Comparison of ENCODE assay signal across 1 cellular context in the genomic region with DNA sequence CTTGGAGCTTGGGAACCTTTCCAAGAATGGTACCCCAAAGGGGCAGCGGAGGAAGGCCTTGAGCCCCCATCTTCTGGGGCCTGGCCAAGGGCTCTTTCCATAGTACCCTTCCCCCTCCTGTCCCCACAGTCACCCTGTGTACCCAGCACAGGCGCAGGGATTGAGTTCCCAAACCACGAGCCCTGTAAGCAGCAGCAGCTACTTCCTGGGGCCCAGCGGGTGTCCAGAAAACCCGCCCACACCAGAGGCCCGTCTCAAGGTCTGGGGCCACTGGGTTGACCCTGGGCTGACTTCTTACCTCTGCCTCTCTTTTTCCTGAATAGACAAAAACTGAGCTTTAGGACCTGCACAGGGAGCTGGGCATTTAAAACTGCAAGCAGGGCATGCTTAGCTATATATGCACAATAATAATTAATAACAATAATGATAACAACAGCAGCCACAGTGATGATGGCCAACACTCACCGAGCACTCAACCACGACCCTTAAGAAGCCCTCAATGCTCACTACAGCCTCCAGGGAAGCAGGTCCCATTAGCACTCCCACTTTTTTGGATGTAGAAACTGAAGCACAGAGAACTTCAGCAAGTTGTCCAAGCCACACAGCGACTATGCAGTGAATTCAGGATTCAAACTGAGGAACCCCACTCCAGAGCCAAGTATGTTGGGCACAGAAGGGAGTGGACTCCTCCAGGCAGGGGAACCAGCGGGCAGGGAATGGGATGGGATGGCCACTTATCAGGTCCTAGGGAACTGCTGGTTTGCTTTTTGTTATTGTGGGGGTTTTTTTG.
TF ChIP-seq lines count a peak whose summit lies in the region.

No MANE protein-coding gene starts in this region.

TF ChIP-seq in K562, 482 proteins besides CTCF, POLR2A, EP300 and RAD21 (continued from another document and continues in another):
- TF ChIP-seq RB1 (IDR thresholded peaks at IDR 0.05; ENCODE audit: low read depth) (peak; percentile 32; the same call in 1 of the 2 replicates), XRCC5 (IDR thresholded peaks at IDR 0.05; ENCODE audit: low read depth, low read length) (0 out of 2 replicates have a peak, but pooled peaks have one; percentile 55), TAL1 (IDR thresholded peaks at IDR 0.05) (no peak), SMC3 (conservative IDR thresholded peaks at IDR 0.05; ENCODE audit: insufficient read depth, low read depth, low read length) (0 out of 2 replicates have a peak, but pooled peaks have one; percentile 10), EGR1 (conservative IDR thresholded peaks at IDR 0.05) (peak; percentile 85), TCF3 (CRISPR knock-in tag; IDR thresholded peaks at IDR 0.05) (0 out of 2 replicates have a peak, but pooled peaks have one; percentile 6), KAT8 (IDR thresholded peaks at IDR 0.05; ENCODE audit: low read depth) (no peak), SMAD4 (CRISPR knock-in tag; conservative IDR thresholded peaks at IDR 0.05) (peak; percentile 73), ZNF589 (CRISPR knock-in tag; IDR thresholded peaks at IDR 0.05; ENCODE audit: low read depth) (no peak), ZNF717 (CRISPR knock-in tag; IDR thresholded peaks at IDR 0.05) (no peak), MCM5 (IDR thresholded peaks at IDR 0.05; ENCODE audit: low read depth) (no peak), JUND (IDR thresholded peaks at IDR 0.05; ENCODE audit: borderline replicate concordance, low read depth, low read length) (no peak; the same call in 1 of the 2 replicates), JUND (tag; IDR thresholded peaks at IDR 0.05; ENCODE audit: borderline replicate concordance, low read depth, low read length) (peak; percentile 20; the same call in 1 of the 3 replicates), ELF4 (CRISPR knock-in tag; IDR thresholded peaks at IDR 0.05) (no peak), PHB2 (IDR thresholded peaks at IDR 0.05; ENCODE audit: low read depth) (no peak), ZNF507 (tag; conservative IDR thresholded peaks at IDR 0.05) (no peak), PCBP2 (IDR thresholded peaks at IDR 0.05; ENCODE audit: low read depth, low read length, poor library complexity, severe bottlenecking) (no peak), COPS2 (conservative IDR thresholded peaks at IDR 0.05) (no peak), ZBTB7A (IDR thresholded peaks at IDR 0.05; ENCODE audit: borderline replicate concordance, control insufficient read depth, low read depth, low read length) (0 out of 2 replicates have a peak, but pooled peaks have one; percentile 49), ASH1L (IDR thresholded peaks at IDR 0.05; ENCODE audit: borderline replicate concordance, low read depth, partially characterized antibody) (no peak), ZNF224 (CRISPR knock-in tag; IDR thresholded peaks at IDR 0.05) (no peak), NR2C1 (IDR thresholded peaks at IDR 0.05) (no peak), NR2C1 (tag; IDR thresholded peaks at IDR 0.05) (peak; percentile 57), ZNF274 (IDR thresholded peaks at IDR 0.05; ENCODE audit: borderline replicate concordance, low read depth, low read length) (no peak), LEF1 (IDR thresholded peaks at IDR 0.05) (peak; percentile 67), NFYB (IDR thresholded peaks at IDR 0.05; ENCODE audit: extremely low read depth, insufficient read length) (no peak), CHD1 (IDR thresholded peaks at IDR 0.05; ENCODE audit: low read length) (no peak)
- TF ChIP-seq, protein P1, sequence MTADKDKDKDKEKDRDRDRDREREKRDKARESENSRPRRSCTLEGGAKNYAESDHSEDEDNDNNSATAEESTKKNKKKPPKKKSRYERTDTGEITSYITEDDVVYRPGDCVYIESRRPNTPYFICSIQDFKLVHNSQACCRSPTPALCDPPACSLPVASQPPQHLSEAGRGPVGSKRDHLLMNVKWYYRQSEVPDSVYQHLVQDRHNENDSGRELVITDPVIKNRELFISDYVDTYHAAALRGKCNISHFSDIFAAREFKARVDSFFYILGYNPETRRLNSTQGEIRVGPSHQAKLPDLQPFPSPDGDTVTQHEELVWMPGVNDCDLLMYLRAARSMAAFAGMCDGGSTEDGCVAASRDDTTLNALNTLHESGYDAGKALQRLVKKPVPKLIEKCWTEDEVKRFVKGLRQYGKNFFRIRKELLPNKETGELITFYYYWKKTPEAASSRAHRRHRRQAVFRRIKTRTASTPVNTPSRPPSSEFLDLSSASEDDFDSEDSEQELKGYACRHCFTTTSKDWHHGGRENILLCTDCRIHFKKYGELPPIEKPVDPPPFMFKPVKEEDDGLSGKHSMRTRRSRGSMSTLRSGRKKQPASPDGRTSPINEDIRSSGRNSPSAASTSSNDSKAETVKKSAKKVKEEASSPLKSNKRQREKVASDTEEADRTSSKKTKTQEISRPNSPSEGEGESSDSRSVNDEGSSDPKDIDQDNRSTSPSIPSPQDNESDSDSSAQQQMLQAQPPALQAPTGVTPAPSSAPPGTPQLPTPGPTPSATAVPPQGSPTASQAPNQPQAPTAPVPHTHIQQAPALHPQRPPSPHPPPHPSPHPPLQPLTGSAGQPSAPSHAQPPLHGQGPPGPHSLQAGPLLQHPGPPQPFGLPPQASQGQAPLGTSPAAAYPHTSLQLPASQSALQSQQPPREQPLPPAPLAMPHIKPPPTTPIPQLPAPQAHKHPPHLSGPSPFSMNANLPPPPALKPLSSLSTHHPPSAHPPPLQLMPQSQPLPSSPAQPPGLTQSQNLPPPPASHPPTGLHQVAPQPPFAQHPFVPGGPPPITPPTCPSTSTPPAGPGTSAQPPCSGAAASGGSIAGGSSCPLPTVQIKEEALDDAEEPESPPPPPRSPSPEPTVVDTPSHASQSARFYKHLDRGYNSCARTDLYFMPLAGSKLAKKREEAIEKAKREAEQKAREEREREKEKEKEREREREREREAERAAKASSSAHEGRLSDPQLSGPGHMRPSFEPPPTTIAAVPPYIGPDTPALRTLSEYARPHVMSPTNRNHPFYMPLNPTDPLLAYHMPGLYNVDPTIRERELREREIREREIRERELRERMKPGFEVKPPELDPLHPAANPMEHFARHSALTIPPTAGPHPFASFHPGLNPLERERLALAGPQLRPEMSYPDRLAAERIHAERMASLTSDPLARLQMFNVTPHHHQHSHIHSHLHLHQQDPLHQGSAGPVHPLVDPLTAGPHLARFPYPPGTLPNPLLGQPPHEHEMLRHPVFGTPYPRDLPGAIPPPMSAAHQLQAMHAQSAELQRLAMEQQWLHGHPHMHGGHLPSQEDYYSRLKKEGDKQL (CRISPR knock-in tag; IDR thresholded peaks at IDR 0.05; ENCODE audit: borderline replicate concordance): no peak
- TF ChIP-seq, protein P2, sequence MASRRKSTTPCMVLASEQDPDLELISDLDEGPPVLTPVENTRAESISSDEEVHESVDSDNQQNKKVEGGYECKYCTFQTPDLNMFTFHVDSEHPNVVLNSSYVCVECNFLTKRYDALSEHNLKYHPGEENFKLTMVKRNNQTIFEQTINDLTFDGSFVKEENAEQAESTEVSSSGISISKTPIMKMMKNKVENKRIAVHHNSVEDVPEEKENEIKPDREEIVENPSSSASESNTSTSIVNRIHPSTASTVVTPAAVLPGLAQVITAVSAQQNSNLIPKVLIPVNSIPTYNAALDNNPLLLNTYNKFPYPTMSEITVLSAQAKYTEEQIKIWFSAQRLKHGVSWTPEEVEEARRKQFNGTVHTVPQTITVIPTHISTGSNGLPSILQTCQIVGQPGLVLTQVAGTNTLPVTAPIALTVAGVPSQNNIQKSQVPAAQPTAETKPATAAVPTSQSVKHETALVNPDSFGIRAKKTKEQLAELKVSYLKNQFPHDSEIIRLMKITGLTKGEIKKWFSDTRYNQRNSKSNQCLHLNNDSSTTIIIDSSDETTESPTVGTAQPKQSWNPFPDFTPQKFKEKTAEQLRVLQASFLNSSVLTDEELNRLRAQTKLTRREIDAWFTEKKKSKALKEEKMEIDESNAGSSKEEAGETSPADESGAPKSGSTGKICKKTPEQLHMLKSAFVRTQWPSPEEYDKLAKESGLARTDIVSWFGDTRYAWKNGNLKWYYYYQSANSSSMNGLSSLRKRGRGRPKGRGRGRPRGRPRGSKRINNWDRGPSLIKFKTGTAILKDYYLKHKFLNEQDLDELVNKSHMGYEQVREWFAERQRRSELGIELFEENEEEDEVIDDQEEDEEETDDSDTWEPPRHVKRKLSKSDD (conservative IDR thresholded peaks at IDR 0.05; ENCODE audit: low read length): no peak
- TF ChIP-seq, protein P3, sequence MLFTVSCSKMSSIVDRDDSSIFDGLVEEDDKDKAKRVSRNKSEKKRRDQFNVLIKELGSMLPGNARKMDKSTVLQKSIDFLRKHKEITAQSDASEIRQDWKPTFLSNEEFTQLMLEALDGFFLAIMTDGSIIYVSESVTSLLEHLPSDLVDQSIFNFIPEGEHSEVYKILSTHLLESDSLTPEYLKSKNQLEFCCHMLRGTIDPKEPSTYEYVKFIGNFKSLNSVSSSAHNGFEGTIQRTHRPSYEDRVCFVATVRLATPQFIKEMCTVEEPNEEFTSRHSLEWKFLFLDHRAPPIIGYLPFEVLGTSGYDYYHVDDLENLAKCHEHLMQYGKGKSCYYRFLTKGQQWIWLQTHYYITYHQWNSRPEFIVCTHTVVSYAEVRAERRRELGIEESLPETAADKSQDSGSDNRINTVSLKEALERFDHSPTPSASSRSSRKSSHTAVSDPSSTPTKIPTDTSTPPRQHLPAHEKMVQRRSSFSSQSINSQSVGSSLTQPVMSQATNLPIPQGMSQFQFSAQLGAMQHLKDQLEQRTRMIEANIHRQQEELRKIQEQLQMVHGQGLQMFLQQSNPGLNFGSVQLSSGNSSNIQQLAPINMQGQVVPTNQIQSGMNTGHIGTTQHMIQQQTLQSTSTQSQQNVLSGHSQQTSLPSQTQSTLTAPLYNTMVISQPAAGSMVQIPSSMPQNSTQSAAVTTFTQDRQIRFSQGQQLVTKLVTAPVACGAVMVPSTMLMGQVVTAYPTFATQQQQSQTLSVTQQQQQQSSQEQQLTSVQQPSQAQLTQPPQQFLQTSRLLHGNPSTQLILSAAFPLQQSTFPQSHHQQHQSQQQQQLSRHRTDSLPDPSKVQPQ (CRISPR knock-in tag; IDR thresholded peaks at IDR 0.05; ENCODE audit: borderline replicate concordance): no peak
- TF ChIP-seq, protein P4, sequence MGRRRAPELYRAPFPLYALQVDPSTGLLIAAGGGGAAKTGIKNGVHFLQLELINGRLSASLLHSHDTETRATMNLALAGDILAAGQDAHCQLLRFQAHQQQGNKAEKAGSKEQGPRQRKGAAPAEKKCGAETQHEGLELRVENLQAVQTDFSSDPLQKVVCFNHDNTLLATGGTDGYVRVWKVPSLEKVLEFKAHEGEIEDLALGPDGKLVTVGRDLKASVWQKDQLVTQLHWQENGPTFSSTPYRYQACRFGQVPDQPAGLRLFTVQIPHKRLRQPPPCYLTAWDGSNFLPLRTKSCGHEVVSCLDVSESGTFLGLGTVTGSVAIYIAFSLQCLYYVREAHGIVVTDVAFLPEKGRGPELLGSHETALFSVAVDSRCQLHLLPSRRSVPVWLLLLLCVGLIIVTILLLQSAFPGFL (CRISPR knock-in tag; IDR thresholded peaks at IDR 0.05): no peak
- TF ChIP-seq, protein P5, sequence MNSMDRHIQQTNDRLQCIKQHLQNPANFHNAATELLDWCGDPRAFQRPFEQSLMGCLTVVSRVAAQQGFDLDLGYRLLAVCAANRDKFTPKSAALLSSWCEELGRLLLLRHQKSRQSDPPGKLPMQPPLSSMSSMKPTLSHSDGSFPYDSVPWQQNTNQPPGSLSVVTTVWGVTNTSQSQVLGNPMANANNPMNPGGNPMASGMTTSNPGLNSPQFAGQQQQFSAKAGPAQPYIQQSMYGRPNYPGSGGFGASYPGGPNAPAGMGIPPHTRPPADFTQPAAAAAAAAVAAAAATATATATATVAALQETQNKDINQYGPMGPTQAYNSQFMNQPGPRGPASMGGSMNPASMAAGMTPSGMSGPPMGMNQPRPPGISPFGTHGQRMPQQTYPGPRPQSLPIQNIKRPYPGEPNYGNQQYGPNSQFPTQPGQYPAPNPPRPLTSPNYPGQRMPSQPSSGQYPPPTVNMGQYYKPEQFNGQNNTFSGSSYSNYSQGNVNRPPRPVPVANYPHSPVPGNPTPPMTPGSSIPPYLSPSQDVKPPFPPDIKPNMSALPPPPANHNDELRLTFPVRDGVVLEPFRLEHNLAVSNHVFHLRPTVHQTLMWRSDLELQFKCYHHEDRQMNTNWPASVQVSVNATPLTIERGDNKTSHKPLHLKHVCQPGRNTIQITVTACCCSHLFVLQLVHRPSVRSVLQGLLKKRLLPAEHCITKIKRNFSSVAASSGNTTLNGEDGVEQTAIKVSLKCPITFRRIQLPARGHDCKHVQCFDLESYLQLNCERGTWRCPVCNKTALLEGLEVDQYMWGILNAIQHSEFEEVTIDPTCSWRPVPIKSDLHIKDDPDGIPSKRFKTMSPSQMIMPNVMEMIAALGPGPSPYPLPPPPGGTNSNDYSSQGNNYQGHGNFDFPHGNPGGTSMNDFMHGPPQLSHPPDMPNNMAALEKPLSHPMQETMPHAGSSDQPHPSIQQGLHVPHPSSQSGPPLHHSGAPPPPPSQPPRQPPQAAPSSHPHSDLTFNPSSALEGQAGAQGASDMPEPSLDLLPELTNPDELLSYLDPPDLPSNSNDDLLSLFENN (IDR thresholded peaks at IDR 0.05; ENCODE audit: low read depth in 2 of 2, low read length in 2 of 2): no peak
- TF ChIP-seq, protein P6, sequence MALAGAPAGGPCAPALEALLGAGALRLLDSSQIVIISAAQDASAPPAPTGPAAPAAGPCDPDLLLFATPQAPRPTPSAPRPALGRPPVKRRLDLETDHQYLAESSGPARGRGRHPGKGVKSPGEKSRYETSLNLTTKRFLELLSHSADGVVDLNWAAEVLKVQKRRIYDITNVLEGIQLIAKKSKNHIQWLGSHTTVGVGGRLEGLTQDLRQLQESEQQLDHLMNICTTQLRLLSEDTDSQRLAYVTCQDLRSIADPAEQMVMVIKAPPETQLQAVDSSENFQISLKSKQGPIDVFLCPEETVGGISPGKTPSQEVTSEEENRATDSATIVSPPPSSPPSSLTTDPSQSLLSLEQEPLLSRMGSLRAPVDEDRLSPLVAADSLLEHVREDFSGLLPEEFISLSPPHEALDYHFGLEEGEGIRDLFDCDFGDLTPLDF (CRISPR knock-in tag; IDR thresholded peaks at IDR 0.05): no peak
- TF ChIP-seq, protein P7, sequence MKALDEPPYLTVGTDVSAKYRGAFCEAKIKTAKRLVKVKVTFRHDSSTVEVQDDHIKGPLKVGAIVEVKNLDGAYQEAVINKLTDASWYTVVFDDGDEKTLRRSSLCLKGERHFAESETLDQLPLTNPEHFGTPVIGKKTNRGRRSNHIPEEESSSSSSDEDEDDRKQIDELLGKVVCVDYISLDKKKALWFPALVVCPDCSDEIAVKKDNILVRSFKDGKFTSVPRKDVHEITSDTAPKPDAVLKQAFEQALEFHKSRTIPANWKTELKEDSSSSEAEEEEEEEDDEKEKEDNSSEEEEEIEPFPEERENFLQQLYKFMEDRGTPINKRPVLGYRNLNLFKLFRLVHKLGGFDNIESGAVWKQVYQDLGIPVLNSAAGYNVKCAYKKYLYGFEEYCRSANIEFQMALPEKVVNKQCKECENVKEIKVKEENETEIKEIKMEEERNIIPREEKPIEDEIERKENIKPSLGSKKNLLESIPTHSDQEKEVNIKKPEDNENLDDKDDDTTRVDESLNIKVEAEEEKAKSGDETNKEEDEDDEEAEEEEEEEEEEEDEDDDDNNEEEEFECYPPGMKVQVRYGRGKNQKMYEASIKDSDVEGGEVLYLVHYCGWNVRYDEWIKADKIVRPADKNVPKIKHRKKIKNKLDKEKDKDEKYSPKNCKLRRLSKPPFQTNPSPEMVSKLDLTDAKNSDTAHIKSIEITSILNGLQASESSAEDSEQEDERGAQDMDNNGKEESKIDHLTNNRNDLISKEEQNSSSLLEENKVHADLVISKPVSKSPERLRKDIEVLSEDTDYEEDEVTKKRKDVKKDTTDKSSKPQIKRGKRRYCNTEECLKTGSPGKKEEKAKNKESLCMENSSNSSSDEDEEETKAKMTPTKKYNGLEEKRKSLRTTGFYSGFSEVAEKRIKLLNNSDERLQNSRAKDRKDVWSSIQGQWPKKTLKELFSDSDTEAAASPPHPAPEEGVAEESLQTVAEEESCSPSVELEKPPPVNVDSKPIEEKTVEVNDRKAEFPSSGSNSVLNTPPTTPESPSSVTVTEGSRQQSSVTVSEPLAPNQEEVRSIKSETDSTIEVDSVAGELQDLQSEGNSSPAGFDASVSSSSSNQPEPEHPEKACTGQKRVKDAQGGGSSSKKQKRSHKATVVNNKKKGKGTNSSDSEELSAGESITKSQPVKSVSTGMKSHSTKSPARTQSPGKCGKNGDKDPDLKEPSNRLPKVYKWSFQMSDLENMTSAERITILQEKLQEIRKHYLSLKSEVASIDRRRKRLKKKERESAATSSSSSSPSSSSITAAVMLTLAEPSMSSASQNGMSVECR (CRISPR knock-in tag; IDR thresholded peaks at IDR 0.05): no peak
